In the genomic region with DNA sequence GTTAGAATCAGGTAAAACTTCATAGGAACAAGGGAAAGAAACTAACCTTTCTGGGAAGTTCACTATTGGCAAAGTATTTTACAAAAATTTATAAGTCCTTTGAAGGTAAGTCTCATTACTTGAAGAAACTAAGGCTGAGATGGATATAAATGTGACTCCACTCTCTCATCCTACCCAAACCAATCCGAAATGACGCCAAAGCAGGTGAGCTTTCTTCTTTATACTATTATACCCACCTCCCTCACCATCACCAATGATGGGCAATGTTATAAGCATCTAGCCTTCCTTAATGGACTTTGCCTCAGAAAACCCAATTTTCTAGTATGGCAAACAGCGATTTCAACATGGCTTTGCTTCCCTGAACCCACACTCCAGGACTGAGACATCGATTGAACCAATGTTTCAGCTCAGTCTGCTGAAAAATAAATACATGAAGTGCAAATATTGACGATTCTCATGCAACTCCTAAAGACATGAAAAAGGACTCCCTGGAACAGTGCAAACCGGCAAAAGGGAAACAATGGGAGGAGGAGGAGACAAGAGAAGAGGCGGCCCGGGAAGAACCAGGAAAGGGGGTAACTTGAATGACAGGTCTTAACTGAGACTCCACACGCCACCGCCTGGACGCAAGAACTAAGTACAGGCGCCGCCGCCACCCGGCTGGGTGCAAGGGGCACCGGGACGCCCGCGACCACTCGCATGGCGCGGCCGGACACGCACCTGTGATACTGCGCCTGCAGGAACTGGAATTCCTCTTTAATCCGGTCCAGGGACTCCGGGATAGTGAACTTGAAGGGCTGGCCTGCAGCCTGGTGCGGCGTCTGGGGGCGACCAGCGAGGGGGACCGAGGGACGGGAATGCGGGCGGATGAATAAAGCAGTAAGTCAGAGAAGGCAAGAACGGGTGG, we compare ENCODE assay signal across 1 cellular context.
TF ChIP-seq lines count a peak whose summit lies in the region.

No MANE protein-coding gene starts in this region.

TF ChIP-seq in HepG2, 621 proteins besides CTCF, POLR2A, EP300 and RAD21 (continued from another document and continues in another):
- TF ChIP-seq ZNF207 (IDR thresholded peaks at IDR 0.05; ENCODE audit: borderline replicate concordance), result no peak
- TF ChIP-seq CEBPB (IDR thresholded peaks at IDR 0.05; ENCODE audit: borderline replicate concordance, low read depth, low read length), result peak; percentile 87
- no peak; the same call in 1 of the 2 replicates for TF ChIP-seq SMYD3 (CRISPR knock-in tag; IDR thresholded peaks at IDR 0.05)
- TF ChIP-seq BHLHE40 (IDR thresholded peaks at IDR 0.05; ENCODE audit: low read length), result no peak
- TF ChIP-seq, protein P1, sequence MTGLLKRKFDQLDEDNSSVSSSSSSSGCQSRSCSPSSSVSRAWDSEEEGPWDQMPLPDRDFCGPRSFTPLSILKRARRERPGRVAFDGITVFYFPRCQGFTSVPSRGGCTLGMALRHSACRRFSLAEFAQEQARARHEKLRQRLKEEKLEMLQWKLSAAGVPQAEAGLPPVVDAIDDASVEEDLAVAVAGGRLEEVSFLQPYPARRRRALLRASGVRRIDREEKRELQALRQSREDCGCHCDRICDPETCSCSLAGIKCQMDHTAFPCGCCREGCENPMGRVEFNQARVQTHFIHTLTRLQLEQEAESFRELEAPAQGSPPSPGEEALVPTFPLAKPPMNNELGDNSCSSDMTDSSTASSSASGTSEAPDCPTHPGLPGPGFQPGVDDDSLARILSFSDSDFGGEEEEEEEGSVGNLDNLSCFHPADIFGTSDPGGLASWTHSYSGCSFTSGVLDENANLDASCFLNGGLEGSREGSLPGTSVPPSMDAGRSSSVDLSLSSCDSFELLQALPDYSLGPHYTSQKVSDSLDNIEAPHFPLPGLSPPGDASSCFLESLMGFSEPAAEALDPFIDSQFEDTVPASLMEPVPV (CRISPR knock-in tag; IDR thresholded peaks at IDR 0.05), result no peak
- TF ChIP-seq, protein P2, sequence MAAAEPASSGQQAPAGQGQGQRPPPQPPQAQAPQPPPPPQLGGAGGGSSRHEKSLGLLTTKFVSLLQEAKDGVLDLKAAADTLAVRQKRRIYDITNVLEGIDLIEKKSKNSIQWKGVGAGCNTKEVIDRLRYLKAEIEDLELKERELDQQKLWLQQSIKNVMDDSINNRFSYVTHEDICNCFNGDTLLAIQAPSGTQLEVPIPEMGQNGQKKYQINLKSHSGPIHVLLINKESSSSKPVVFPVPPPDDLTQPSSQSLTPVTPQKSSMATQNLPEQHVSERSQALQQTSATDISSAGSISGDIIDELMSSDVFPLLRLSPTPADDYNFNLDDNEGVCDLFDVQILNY (CRISPR knock-in tag; conservative IDR thresholded peaks at IDR 0.05), result no peak
- TF ChIP-seq HNRNPL (IDR thresholded peaks at IDR 0.05; ENCODE audit: low read depth, low read length), result no peak
- peak; percentile 79 for TF ChIP-seq STAG1 (CRISPR knock-in tag; IDR thresholded peaks at IDR 0.05)
- no peak for TF ChIP-seq TCF12 (IDR thresholded peaks at IDR 0.05)
- TF ChIP-seq TCF12 (CRISPR knock-in tag; IDR thresholded peaks at IDR 0.05), result peak; percentile 94
- TF ChIP-seq CREB1 (IDR thresholded peaks at IDR 0.05), result no peak
- peak; percentile 93 for TF ChIP-seq CREB1 (CRISPR knock-in tag; IDR thresholded peaks at IDR 0.05)
- TF ChIP-seq, protein P3, sequence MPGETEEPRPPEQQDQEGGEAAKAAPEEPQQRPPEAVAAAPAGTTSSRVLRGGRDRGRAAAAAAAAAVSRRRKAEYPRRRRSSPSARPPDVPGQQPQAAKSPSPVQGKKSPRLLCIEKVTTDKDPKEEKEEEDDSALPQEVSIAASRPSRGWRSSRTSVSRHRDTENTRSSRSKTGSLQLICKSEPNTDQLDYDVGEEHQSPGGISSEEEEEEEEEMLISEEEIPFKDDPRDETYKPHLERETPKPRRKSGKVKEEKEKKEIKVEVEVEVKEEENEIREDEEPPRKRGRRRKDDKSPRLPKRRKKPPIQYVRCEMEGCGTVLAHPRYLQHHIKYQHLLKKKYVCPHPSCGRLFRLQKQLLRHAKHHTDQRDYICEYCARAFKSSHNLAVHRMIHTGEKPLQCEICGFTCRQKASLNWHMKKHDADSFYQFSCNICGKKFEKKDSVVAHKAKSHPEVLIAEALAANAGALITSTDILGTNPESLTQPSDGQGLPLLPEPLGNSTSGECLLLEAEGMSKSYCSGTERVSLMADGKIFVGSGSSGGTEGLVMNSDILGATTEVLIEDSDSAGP (CRISPR knock-in tag; IDR thresholded peaks at IDR 0.05; ENCODE audit: borderline replicate concordance), result peak; percentile 66
- 0 out of 2 replicates have a peak, but pooled peaks have one; percentile 22 for TF ChIP-seq ZFP82 (CRISPR knock-in tag; IDR thresholded peaks at IDR 0.05; ENCODE audit: borderline replicate concordance)
- TF ChIP-seq, protein P4, sequence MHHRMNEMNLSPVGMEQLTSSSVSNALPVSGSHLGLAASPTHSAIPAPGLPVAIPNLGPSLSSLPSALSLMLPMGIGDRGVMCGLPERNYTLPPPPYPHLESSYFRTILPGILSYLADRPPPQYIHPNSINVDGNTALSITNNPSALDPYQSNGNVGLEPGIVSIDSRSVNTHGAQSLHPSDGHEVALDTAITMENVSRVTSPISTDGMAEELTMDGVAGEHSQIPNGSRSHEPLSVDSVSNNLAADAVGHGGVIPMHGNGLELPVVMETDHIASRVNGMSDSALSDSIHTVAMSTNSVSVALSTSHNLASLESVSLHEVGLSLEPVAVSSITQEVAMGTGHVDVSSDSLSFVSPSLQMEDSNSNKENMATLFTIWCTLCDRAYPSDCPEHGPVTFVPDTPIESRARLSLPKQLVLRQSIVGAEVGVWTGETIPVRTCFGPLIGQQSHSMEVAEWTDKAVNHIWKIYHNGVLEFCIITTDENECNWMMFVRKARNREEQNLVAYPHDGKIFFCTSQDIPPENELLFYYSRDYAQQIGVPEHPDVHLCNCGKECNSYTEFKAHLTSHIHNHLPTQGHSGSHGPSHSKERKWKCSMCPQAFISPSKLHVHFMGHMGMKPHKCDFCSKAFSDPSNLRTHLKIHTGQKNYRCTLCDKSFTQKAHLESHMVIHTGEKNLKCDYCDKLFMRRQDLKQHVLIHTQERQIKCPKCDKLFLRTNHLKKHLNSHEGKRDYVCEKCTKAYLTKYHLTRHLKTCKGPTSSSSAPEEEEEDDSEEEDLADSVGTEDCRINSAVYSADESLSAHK (CRISPR knock-in tag; IDR thresholded peaks at IDR 0.05; ENCODE audit: borderline replicate concordance), result no peak
- peak; percentile 59; the same call in 1 of the 2 replicates for TF ChIP-seq YEATS4 (CRISPR knock-in tag; IDR thresholded peaks at IDR 0.05; ENCODE audit: borderline replicate concordance)
- TF ChIP-seq ZNF713 (CRISPR knock-in tag; IDR thresholded peaks at IDR 0.05), result no peak
- TF ChIP-seq, protein P5, sequence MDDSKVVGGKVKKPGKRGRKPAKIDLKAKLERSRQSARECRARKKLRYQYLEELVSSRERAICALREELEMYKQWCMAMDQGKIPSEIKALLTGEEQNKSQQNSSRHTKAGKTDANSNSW (CRISPR knock-in tag; IDR thresholded peaks at IDR 0.05; ENCODE audit: borderline replicate concordance), result no peak
- no peak; the same call in 1 of the 2 replicates for TF ChIP-seq ZNF564 (CRISPR knock-in tag; IDR thresholded peaks at IDR 0.05)
- peak; percentile 93; the same call in 1 of the 2 replicates for TF ChIP-seq GATA4 (IDR thresholded peaks at IDR 0.05; ENCODE audit: borderline replicate concordance, low read depth)
- TF ChIP-seq JUNB (CRISPR knock-in tag; IDR thresholded peaks at IDR 0.05; ENCODE audit: borderline replicate concordance), result peak; percentile 56; the same call in 1 of the 2 replicates
- TF ChIP-seq, protein P6, sequence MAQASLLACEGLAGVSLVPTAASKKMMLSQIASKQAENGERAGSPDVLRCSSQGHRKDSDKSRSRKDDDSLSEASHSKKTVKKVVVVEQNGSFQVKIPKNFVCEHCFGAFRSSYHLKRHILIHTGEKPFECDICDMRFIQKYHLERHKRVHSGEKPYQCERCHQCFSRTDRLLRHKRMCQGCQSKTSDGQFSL (CRISPR knock-in tag; IDR thresholded peaks at IDR 0.05), result 0 out of 2 replicates have a peak, but pooled peaks have one; percentile 67
- no peak for TF ChIP-seq MTF1 (CRISPR knock-in tag; IDR thresholded peaks at IDR 0.05)
- TF ChIP-seq FOXP1 (IDR thresholded peaks at IDR 0.05), result peak; percentile 82
- peak; percentile 96 for TF ChIP-seq FOXP1 (CRISPR knock-in tag; IDR thresholded peaks at IDR 0.05)
- TF ChIP-seq ZNF589 (CRISPR knock-in tag; conservative IDR thresholded peaks at IDR 0.05), result 0 out of 2 replicates have a peak, but pooled peaks have one; percentile 65
- TF ChIP-seq, protein P7, sequence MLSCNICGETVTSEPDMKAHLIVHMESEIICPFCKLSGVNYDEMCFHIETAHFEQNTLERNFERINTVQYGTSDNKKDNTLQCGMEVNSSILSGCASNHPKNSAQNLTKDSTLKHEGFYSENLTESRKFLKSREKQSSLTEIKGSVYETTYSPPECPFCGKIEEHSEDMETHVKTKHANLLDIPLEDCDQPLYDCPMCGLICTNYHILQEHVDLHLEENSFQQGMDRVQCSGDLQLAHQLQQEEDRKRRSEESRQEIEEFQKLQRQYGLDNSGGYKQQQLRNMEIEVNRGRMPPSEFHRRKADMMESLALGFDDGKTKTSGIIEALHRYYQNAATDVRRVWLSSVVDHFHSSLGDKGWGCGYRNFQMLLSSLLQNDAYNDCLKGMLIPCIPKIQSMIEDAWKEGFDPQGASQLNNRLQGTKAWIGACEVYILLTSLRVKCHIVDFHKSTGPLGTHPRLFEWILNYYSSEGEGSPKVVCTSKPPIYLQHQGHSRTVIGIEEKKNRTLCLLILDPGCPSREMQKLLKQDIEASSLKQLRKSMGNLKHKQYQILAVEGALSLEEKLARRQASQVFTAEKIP (CRISPR knock-in tag; IDR thresholded peaks at IDR 0.05; ENCODE audit: borderline replicate concordance), result no peak
- TF ChIP-seq KDM6A (CRISPR knock-in tag; IDR thresholded peaks at IDR 0.05; ENCODE audit: low read depth), result peak; percentile 95
- peak; percentile 99 for TF ChIP-seq SKI (IDR thresholded peaks at IDR 0.05; ENCODE audit: partially characterized antibody)
- TF ChIP-seq FOXA3 (CRISPR knock-in tag; IDR thresholded peaks at IDR 0.05), result peak; percentile 99
- TF ChIP-seq MBNL3 (CRISPR knock-in tag; conservative IDR thresholded peaks at IDR 0.05), result no peak
- peak; percentile 89 for TF ChIP-seq SMAD3 (CRISPR knock-in tag; IDR thresholded peaks at IDR 0.05)
- no peak for TF ChIP-seq ZFP36L2 (CRISPR knock-in tag; IDR thresholded peaks at IDR 0.05)
- TF ChIP-seq HES4 (CRISPR knock-in tag; IDR thresholded peaks at IDR 0.05; ENCODE audit: borderline replicate concordance), result no peak
- no peak for TF ChIP-seq ZNF382 (CRISPR knock-in tag; IDR thresholded peaks at IDR 0.05; ENCODE audit: borderline replicate concordance)
- TF ChIP-seq MAF1 (CRISPR knock-in tag; IDR thresholded peaks at IDR 0.05; ENCODE audit: borderline replicate concordance), result no peak
- 0 out of 2 replicates have a peak, but pooled peaks have one; percentile 44 for TF ChIP-seq ZNF34 (CRISPR knock-in tag; IDR thresholded peaks at IDR 0.05; ENCODE audit: borderline replicate concordance)
- no peak for TF ChIP-seq SMAD1 (CRISPR knock-in tag; IDR thresholded peaks at IDR 0.05; ENCODE audit: borderline replicate concordance, low read depth)
- no peak for TF ChIP-seq SRSF1 (optimal IDR thresholded peaks at IDR 0.05; ENCODE audit: low read depth, low read length)
- TF ChIP-seq KLF6 (CRISPR knock-in tag; IDR thresholded peaks at IDR 0.05), result peak; percentile 90
- peak; percentile 93 for TF ChIP-seq GFI1 (CRISPR knock-in tag; IDR thresholded peaks at IDR 0.05; ENCODE audit: borderline replicate concordance)
- TF ChIP-seq ZNF253 (CRISPR knock-in tag; IDR thresholded peaks at IDR 0.05; ENCODE audit: borderline replicate concordance), result no peak
- TF ChIP-seq ZNF44 (CRISPR knock-in tag; IDR thresholded peaks at IDR 0.05), result no peak
- TF ChIP-seq TSC22D2 (CRISPR knock-in tag; IDR thresholded peaks at IDR 0.05; ENCODE audit: borderline replicate concordance), result no peak
- TF ChIP-seq, protein P8, sequence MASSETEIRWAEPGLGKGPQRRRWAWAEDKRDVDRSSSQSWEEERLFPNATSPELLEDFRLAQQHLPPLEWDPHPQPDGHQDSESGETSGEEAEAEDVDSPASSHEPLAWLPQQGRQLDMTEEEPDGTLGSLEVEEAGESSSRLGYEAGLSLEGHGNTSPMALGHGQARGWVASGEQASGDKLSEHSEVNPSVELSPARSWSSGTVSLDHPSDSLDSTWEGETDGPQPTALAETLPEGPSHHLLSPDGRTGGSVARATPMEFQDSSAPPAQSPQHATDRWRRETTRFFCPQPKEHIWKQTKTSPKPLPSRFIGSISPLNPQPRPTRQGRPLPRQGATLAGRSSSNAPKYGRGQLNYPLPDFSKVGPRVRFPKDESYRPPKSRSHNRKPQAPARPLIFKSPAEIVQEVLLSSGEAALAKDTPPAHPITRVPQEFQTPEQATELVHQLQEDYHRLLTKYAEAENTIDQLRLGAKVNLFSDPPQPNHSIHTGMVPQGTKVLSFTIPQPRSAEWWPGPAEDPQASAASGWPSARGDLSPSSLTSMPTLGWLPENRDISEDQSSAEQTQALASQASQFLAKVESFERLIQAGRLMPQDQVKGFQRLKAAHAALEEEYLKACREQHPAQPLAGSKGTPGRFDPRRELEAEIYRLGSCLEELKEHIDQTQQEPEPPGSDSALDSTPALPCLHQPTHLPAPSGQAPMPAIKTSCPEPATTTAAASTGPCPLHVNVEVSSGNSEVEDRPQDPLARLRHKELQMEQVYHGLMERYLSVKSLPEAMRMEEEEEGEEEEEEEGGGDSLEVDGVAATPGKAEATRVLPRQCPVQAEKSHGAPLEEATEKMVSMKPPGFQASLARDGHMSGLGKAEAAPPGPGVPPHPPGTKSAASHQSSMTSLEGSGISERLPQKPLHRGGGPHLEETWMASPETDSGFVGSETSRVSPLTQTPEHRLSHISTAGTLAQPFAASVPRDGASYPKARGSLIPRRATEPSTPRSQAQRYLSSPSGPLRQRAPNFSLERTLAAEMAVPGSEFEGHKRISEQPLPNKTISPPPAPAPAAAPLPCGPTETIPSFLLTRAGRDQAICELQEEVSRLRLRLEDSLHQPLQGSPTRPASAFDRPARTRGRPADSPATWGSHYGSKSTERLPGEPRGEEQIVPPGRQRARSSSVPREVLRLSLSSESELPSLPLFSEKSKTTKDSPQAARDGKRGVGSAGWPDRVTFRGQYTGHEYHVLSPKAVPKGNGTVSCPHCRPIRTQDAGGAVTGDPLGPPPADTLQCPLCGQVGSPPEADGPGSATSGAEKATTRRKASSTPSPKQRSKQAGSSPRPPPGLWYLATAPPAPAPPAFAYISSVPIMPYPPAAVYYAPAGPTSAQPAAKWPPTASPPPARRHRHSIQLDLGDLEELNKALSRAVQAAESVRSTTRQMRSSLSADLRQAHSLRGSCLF (CRISPR knock-in tag; IDR thresholded peaks at IDR 0.05; ENCODE audit: borderline replicate concordance), result no peak; the same call in 1 of the 2 replicates
- TF ChIP-seq, protein P9, sequence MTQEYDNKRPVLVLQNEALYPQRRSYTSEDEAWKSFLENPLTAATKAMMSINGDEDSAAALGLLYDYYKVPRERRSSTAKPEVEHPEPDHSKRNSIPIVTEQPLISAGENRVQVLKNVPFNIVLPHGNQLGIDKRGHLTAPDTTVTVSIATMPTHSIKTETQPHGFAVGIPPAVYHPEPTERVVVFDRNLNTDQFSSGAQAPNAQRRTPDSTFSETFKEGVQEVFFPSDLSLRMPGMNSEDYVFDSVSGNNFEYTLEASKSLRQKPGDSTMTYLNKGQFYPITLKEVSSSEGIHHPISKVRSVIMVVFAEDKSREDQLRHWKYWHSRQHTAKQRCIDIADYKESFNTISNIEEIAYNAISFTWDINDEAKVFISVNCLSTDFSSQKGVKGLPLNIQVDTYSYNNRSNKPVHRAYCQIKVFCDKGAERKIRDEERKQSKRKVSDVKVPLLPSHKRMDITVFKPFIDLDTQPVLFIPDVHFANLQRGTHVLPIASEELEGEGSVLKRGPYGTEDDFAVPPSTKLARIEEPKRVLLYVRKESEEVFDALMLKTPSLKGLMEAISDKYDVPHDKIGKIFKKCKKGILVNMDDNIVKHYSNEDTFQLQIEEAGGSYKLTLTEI (CRISPR knock-in tag; conservative IDR thresholded peaks at IDR 0.05), result no peak
- peak; percentile 45 for TF ChIP-seq ZNF883 (CRISPR knock-in tag; IDR thresholded peaks at IDR 0.05; ENCODE audit: not compliant biosample characterization)
